In genomic region chr2:194917519-194917918, GRCh38 we compare ENCODE assay signal across 28 cellular contexts.
"Had no signal": no experiment of that assay in that cellular context is flagged by ENCODE, and none has a peak within 500 bp of the region (broad histone marks: within the 10 kb centered on the region; RNA-seq: fewer than 3 reads in every experiment).

No MANE protein-coding gene starts in this region.

- H2AFZ ChIP-seq: neural progenitor cell, parathyroid adenoma had no signal

- H3K4me3 ChIP-seq: neural progenitor cell, ovary, psoas muscle, skin epidermis, smooth muscle cell, spleen, suprapubic skin, testis, tibial artery, transverse colon, upper lobe of right lung, uterus had no signal

- H3K27ac ChIP-seq: neural progenitor cell, ovary, parathyroid adenoma, psoas muscle, skin epidermis, spleen, suprapubic skin, testis, tibial artery, transverse colon, upper lobe of right lung, uterus had no signal

- H3K4me2 ChIP-seq: neural progenitor cell, smooth muscle cell had no signal

- H3K4me1 ChIP-seq: neural progenitor cell, parathyroid adenoma, psoas muscle, spleen, suprapubic skin, testis, tibial artery, transverse colon, upper lobe of right lung, uterus had no signal

- H3K27me3 ChIP-seq: neural progenitor cell, ovary, spleen, suprapubic skin, testis, tibial artery, transverse colon, upper lobe of right lung, uterus had no signal

- H3K9ac ChIP-seq: neural progenitor cell, parathyroid adenoma had no signal

- H3K36me3 ChIP-seq: neural progenitor cell, ovary, spleen, suprapubic skin, tibial artery, transverse colon, upper lobe of right lung, uterus had no signal

- H3K79me2 ChIP-seq: parathyroid adenoma had no signal

- ATAC-seq: natural killer cell; psoas muscle; right cardiac atrium; sciatic nerve; stimulated activated memory B cell treated with anti-CD40 and anti-IgM and Interleukin-4, amounts not matched to agents 10 μg/mL and 1 μg/mL and 100 μg/mL, for 72 hours; stimulated activated naive CD8-positive, alpha-beta T cell treated with anti-CD3 and anti-CD28 coated beads, Interleukin-15, amount 100 ng/mL, for 72 hours; stimulated activated naive CD8-positive, alpha-beta T cell treated with anti-CD3 and anti-CD28 coated beads, Interleukin-15, Interleukin-2, amounts not matched to agents 100 U/mL and 50 U/mL, for 24 hours; upper lobe of right lung had no signal

- DNase-seq: natural killer cell; occipital lobe; ovary; posterior cingulate gyrus; psoas muscle; right cardiac atrium; spleen; stimulated activated CD4-positive, alpha-beta T cell treated with anti-CD3 and anti-CD28 coated beads, Interleukin-12 subunit alpha, Interleukin-12 subunit beta, amount 100 ng/mL, for 4 hours; stimulated activated CD4-positive, alpha-beta T cell treated with anti-CD3 and anti-CD28 coated beads, Interleukin-1b, Interleukin-23, amount 100 ng/mL, for 48 hours; stimulated activated CD4-positive, alpha-beta T cell treated with anti-CD3 and anti-CD28 coated beads, Interleukin-4, amount 100 ng/mL, for 1 hour; stimulated activated CD4-positive, alpha-beta T cell treated with anti-CD3 and anti-CD28 coated beads, Interleukin-4, amount 100 ng/mL, for 4 hours; stimulated activated CD8-positive, alpha-beta memory T cell treated with anti-CD3 and anti-CD28 coated beads, Interleukin-4, amount 100 ng/mL, for 48 hours; stimulated activated naive CD4-positive, alpha-beta T cell; stimulated activated naive CD8-positive, alpha-beta T cell treated with anti-CD3 and anti-CD28 coated beads, Interleukin-15, amount 100 ng/mL, for 72 hours; stimulated activated naive CD8-positive, alpha-beta T cell treated with anti-CD3 and anti-CD28 coated beads, Interleukin-15, Interleukin-2, amounts not matched to agents 100 U/mL and 50 U/mL, for 24 hours; substantia nigra; testis; tibial artery; transverse colon; upper lobe of right lung; uterus had no signal

- H3K9me3 ChIP-seq: ovary, psoas muscle, spleen, suprapubic skin, testis, tibial artery, transverse colon, upper lobe of right lung, uterus had no signal
